ENCODE assay signal across 13 cellular contexts in genomic region chr5:41921874-41922273, GRCh38. TPM values are rescaled to one million over a fixed set of nuclear protein-coding genes. Genes with fewer than 3 reads are reported as not detected.
DNase-seq lines count a peak whose midpoint lies in the region; ATAC-seq and TF ChIP-seq lines count a peak whose summit lies in the region.
"Had no signal": no experiment of that assay in that cellular context is flagged by ENCODE, and none has a peak within 500 bp of the region (broad histone marks: within the 10 kb centered on the region; RNA-seq: fewer than 3 reads in every experiment).

No MANE protein-coding gene starts in this region.

- no peaks in the 10 kb centered on the region for H3K27me3 ChIP-seq in DOHH2 (ENCODE audit: control insufficient read depth, low read length)
- H3K27me3 ChIP-seq in MG63, result no peaks in the 10 kb centered on the region
- H3K27me3 ChIP-seq: adrenal gland, tibial artery had no signal

- H4K20me1 ChIP-seq in DOHH2 (ENCODE audit: control insufficient read depth, insufficient read depth, low read depth, low read length), result no peaks in the 10 kb centered on the region

- 0 out of 2 replicates have a peak overlapping the region, but pooled peaks have one; percentile 5 for H3K27ac ChIP-seq in DOHH2 (ENCODE audit: low read depth, low read length)
- H3K27ac ChIP-seq: adrenal gland, tibial artery had no signal

- in situ Hi-C loops in astrocyte of the spinal cord (cut with HindIII; ENCODE audit: low sequenced_read_pairs), result no loop called here

- H3K4me2 ChIP-seq in DOHH2 (ENCODE audit: low read length), result peak overlapping the region; percentile 12; the same call in 1 of the 2 replicates

- no peak overlapping the region for H3K4me3 ChIP-seq in DOHH2 (ENCODE audit: low read length)
- H3K4me3 ChIP-seq in MG63, result no peak overlapping the region
- H3K4me3 ChIP-seq in astrocyte of the spinal cord (ENCODE audit: low read depth, low read length), result no peak overlapping the region
- H3K4me3 ChIP-seq: adrenal gland, tibial artery had no signal

- peaks cover 17% of the 10 kb centered on the region for H3F3A ChIP-seq in DOHH2 (ENCODE audit: control insufficient read depth, insufficient read depth)

- H3K9me3 ChIP-seq in DOHH2 (ENCODE audit: control insufficient read depth, insufficient read depth, low read length) (no peaks in the 10 kb centered on the region), MG63 (no peaks in the 10 kb centered on the region)
- H3K9me3 ChIP-seq: adrenal gland, tibial artery had no signal

- no peaks in the 10 kb centered on the region for H3K9me2 ChIP-seq in DOHH2 (replicated peaks; ENCODE audit: control insufficient read depth, low read length)

- no peak for ATAC-seq in HG02973 (IDR thresholded peaks at IDR 0.05; ENCODE audit: unreplicated experiment)
- ATAC-seq in HG02759 (IDR thresholded peaks at IDR 0.05; ENCODE audit: unreplicated experiment), result no peak

- DNase-seq in MG63 (peak; percentile 9), astrocyte of the spinal cord (ENCODE audit: low read depth, low spot score) (peak; percentile 61), iris pigment epithelial cell (ENCODE audit: low read depth) (peak; percentile 49), GF-D8 (lab: John Stamatoyannopoulos, UW) (no peak), NCI-H187 treated with DMSO at 0.1 percent for 48 hours (lab: John Stamatoyannopoulos, UW) (no peak)
- DNase-seq: activated CD4-positive, CD25-positive, alpha-beta regulatory T cell treated with anti-CD3 and anti-CD28 coated beads, Interleukin-2, amount 50 U/mL, for 72 hours; activated T-cell treated with anti-CD3 and anti-CD28 coated beads for 4 hours; adrenal gland; MM.1S; tibial artery had no signal

- peaks cover 15% of the 10 kb centered on the region for H3K79me2 ChIP-seq in DOHH2 (ENCODE audit: control insufficient read depth, low read length)

- TF ChIP-seq CTCF in DOHH2 (IDR thresholded peaks at IDR 0.05; ENCODE audit: low read depth, low read length, poor library complexity, severe bottlenecking) (no peak), astrocyte of the spinal cord (IDR thresholded peaks at IDR 0.05; ENCODE audit: low read depth, low read length) (no peak)

- H3K4me1 ChIP-seq in DOHH2 (ENCODE audit: control insufficient read depth, low read length), result peaks cover 46% of the 10 kb centered on the region

- H3K36me3 ChIP-seq in DOHH2 (ENCODE audit: control insufficient read depth, low read length) (peaks cover 46% of the 10 kb centered on the region), MG63 (peaks cover 20% of the 10 kb centered on the region)

RNA-seq across cellular contexts. Expression of gene FBXO4, which starts 3.2 kb away (rescaled TPM):
- total RNA-seq in MG63 (2014; rRNA removed; shearing (Covaris generic); ENCODE audit: low replicate concordance), result 10.5 and 13.0 TPM in 2 replicates

RNA-seq across cellular contexts. Expression of gene RIMOC1, which starts 17.7 kb away (rescaled TPM):
- 5.5 and 8.6 TPM in 2 replicates for total RNA-seq in MG63 (2014; rRNA removed; shearing (Covaris generic); ENCODE audit: low replicate concordance)

RNA-seq across cellular contexts. Expression of gene OXCT1, which starts 51.6 kb away (rescaled TPM):
- total RNA-seq in MG63 (2014; rRNA removed; shearing (Covaris generic); ENCODE audit: low replicate concordance), result 30.0 and 39.0 TPM in 2 replicates

Comparison
In these comparisons a context has a peak if more than half of its experiments do, and no peak if none do; other contexts are left out.
1. DNase-seq: peak in MG63 (single experiment), astrocyte of the spinal cord (single experiment) and iris pigment epithelial cell (single experiment); none in GF-D8 (single experiment) and NCI-H187 treated with DMSO at 0.1 percent for 48 hours (single experiment).